ENCODE assay signal across 8 cellular contexts in the genomic region with DNA sequence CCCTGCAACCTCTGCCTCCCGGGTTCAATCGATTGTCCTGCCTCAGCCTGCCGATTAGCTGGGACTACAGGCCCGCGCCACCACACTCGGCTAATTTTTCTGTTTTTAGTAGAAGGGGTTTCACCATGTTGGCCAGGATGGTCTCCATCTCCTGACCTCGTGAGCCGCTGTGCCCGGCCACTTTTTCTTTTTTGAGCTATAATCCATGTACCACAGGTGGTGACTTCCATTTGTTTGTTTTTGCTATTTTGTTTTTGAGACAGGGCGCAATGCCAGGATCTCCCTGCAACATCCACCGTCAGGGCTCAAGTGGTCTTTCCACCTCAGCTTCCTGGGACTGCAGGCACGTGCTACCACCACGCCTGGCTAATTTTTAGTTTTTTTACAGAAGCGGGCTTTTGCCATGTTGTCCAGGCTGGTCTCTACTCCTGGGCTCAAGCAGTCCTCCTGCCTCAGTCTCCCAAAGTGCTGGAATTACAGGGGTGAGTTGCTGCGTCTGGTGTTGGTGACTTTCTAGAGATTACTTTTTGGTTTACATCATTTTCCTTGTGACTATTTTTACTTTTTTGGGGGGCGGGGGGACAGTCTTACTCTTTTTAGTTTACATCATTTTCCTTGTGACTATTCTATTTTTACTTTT. TPM values are rescaled to one million over a fixed set of nuclear protein-coding genes. Genes with fewer than 3 reads are reported as not detected.
DNase-seq lines count a peak whose midpoint lies in the region; ATAC-seq, FAIRE-seq and TF ChIP-seq lines count a peak whose summit lies in the region.

No MANE protein-coding gene starts in this region.

- intact Hi-C loops in HepG2 (cut with micrococcal nuclease; ENCODE audit: unreplicated experiment) (loop anchor here (10.0 kb wide), 1 partner anchor 119 kb away; a partner anchor contains a TSS), tibial artery (cut with DNase I; ENCODE audit: low total_unique reads) (loop anchor here (5.0 to 10.0 kb wide), 2 partner anchors 111 to 169 kb away; a partner anchor contains a TSS)

- peak overlapping the region; percentile 75 to 98 (median 93) for H3K4me3 ChIP-seq in HepG2 (replicated peaks in 1 of 3; ENCODE audit: insufficient read depth in 1 of 3, low read depth in 2 of 3, low read length in 3 of 3)
- H3K4me3 ChIP-seq in tibial artery: peak overlapping the region; percentile 70 to 88

- peaks cover 31% of the 10 kb centered on the region for H3K4me1 Mint-ChIP-seq in activated T-cell treated with anti-CD3 and anti-CD28 coated beads, Interleukin-2, amount 50 U/mL, for 4 hours (ENCODE audit: low read depth)
- peaks cover 55% of the 10 kb centered on the region for H3K4me1 Mint-ChIP-seq in activated naive CD8-positive, alpha-beta T cell treated with anti-CD3 and anti-CD28 coated beads, Interleukin-2, amount 50 U/mL, for 24 hours

- FAIRE-seq in HepG2 (lab: Jason Lieb, UNC): no peak

- H3K9me3 Mint-ChIP-seq in activated T-cell treated with anti-CD3 and anti-CD28 coated beads, Interleukin-2, amount 50 U/mL, for 4 hours: no peaks in the 10 kb centered on the region
- H3K9me3 Mint-ChIP-seq in activated naive CD8-positive, alpha-beta T cell treated with anti-CD3 and anti-CD28 coated beads, Interleukin-2, amount 50 U/mL, for 24 hours: no peaks in the 10 kb centered on the region

- no peaks in the 10 kb centered on the region for H3K9me3 ChIP-seq in HepG2 (ENCODE audit: low read length)
- H3K9me3 ChIP-seq in tibial artery: no peaks in the 10 kb centered on the region

- CTCF ChIA-PET in HepG2 (lab: Yijun Ruan, JAX; ENCODE audit: low intra/inter-chr PET ratio, low total read pairs) (no interaction called here), GM10248 (lab: Yijun Ruan, JAX) (interaction anchor here (1.4 to 1.5 kb wide), 2 partner anchors 10 to 53 kb away, joined by 3 read pairs; no protein-coding TSS in a partner anchor)

- peak overlapping the region; percentile 93 for H3K27ac ChIP-seq in HepG2 (ENCODE audit: extremely low read length, insufficient read depth, low read length)
- H3K27ac ChIP-seq in tibial artery: peak overlapping the region; percentile 87 to 88

- H4K20me1 ChIP-seq in HepG2 (ENCODE audit: insufficient read depth, low read length): peaks cover 43% of the 10 kb centered on the region

- H3K4me2 ChIP-seq in HepG2 (ENCODE audit: low read depth, low read length): peak overlapping the region; percentile 84

- TF ChIP-seq POLR2A in HepG2 (IDR thresholded peaks at IDR 0.05; ENCODE audit: insufficient read depth in 1 of 2, low read depth in 2 of 2, low read length in 2 of 2): 0 out of 4 replicates have a peak, but pooled peaks of 1 of the 2 experiments have one; percentile 16

- ATAC-seq in activated T-cell treated with anti-CD3 and anti-CD28 coated beads, Interleukin-2, amount 50 U/mL, for 4 hours: no peak
- ATAC-seq in activated naive CD8-positive, alpha-beta T cell treated with anti-CD3 and anti-CD28 coated beads, Interleukin-2, amount 50 U/mL, for 24 hours: no peak
- ATAC-seq in HepG2: no peak
- ATAC-seq in GM21825 (IDR thresholded peaks at IDR 0.05; ENCODE audit: unreplicated experiment): no peak
- ATAC-seq in GM19455 (IDR thresholded peaks at IDR 0.05; ENCODE audit: unreplicated experiment): no peak

- peaks cover 12 to 33% of the 10 kb centered on the region in 2 experiments for H3K36me3 ChIP-seq in HepG2 (replicated peaks in 1 of 2; ENCODE audit: control insufficient read depth in 1 of 2, insufficient read depth in 2 of 2, low read length in 2 of 2)
- H3K36me3 ChIP-seq in tibial artery: peaks cover 40 to 43% (median 42%) of the 10 kb centered on the region in 3 donors

- POLR2A ChIA-PET in HepG2 (lab: Yijun Ruan, JAX) (interaction anchor here (0.7 to 15.7 kb wide), 26 partner anchors 9 to 184 kb away, joined by 3 to 264 read pairs (median 5); a partner anchor contains a TSS), GM10248 (lab: Yijun Ruan, JAX) (interaction anchor here (0.6 to 3.9 kb wide), 11 partner anchors 9 to 359 kb away, joined by 3 to 30 read pairs (median 7); a partner anchor contains a TSS)

- peaks cover 43% of the 10 kb centered on the region for H3K36me3 Mint-ChIP-seq in activated T-cell treated with anti-CD3 and anti-CD28 coated beads, Interleukin-2, amount 50 U/mL, for 4 hours (ENCODE audit: insufficient read depth)
- H3K36me3 Mint-ChIP-seq in activated naive CD8-positive, alpha-beta T cell treated with anti-CD3 and anti-CD28 coated beads, Interleukin-2, amount 50 U/mL, for 24 hours (ENCODE audit: low read depth): peaks cover 63% of the 10 kb centered on the region

- H3K4me3 Mint-ChIP-seq in activated T-cell treated with anti-CD3 and anti-CD28 coated beads, Interleukin-2, amount 50 U/mL, for 4 hours: peak overlapping the region; percentile 99
- H3K4me3 Mint-ChIP-seq in activated naive CD8-positive, alpha-beta T cell treated with anti-CD3 and anti-CD28 coated beads, Interleukin-2, amount 50 U/mL, for 24 hours: peak overlapping the region; percentile 95

- BruUV-seq in HepG2 (replicated peaks; lab: Mats Ljungman, UMichigan): no TSS peak

- in situ Hi-C loops in HepG2 (cut with HindIII; ENCODE audit: extremely low pct_ligation_motif_present, low pct_unique_long_range_greater_than_20kb): no loop called here

- peak overlapping the region; percentile 98 for H3K9ac ChIP-seq in HepG2 (ENCODE audit: insufficient read depth, low read depth, low read length)

- H3K4me1 ChIP-seq in HepG2 (ENCODE audit: insufficient read depth, low read length) (peaks cover 51% of the 10 kb centered on the region), tibial artery (peaks cover 0 to 51% (median 47%) of the 10 kb centered on the region in 4 donors)

- H3K27me3 ChIP-seq in HepG2 (ENCODE audit: control insufficient read depth in 1 of 2, insufficient read depth in 2 of 2, low read length in 2 of 2): peaks cover 0 to 2% of the 10 kb centered on the region in 2 experiments; a peak in 1 of 5 replicates
- no peaks in the 10 kb centered on the region for H3K27me3 ChIP-seq in tibial artery

- 2% methylated on average over 16 of the region's 16 CpGs for WGBS in HepG2 (ENCODE audit: low lambda C conversion rate)

- no peak for TF ChIP-seq EP300 in HepG2 (IDR thresholded peaks at IDR 0.05; ENCODE audit: low read depth in 2 of 2, low read length in 2 of 2)
- TF ChIP-seq EP300 in HepG2 (CRISPR knock-in tag; IDR thresholded peaks at IDR 0.05; ENCODE audit: borderline replicate concordance): no peak

- DNase-seq in activated T-cell treated with anti-CD3 and anti-CD28 coated beads, Interleukin-2, amount 50 U/mL, for 4 hours: no peak
- DNase-seq in activated T-cell treated with anti-CD3 and anti-CD28 coated beads, Interleukin-2, amount 50 U/mL, for 1 hour: no peak
- DNase-seq in activated naive CD8-positive, alpha-beta T cell treated with anti-CD3 and anti-CD28 coated beads, Interleukin-2, amount 50 U/mL, for 24 hours: no peak
- DNase-seq in HepG2 (ENCODE audit: low spot score) (no peak), tibial artery (no peak), GM10248 (ENCODE audit: extremely low spot score) (no peak)

- no peak for TF ChIP-seq RAD21 in HepG2 (CRISPR knock-in tag; IDR thresholded peaks at IDR 0.05)

- H3K27ac Mint-ChIP-seq in activated naive CD8-positive, alpha-beta T cell treated with anti-CD3 and anti-CD28 coated beads, Interleukin-2, amount 50 U/mL, for 24 hours: peak overlapping the region; percentile 99

- no peaks in the 10 kb centered on the region for H3K27me3 Mint-ChIP-seq in activated T-cell treated with anti-CD3 and anti-CD28 coated beads, Interleukin-2, amount 50 U/mL, for 4 hours (ENCODE audit: low read depth)
- no peaks in the 10 kb centered on the region for H3K27me3 Mint-ChIP-seq in activated naive CD8-positive, alpha-beta T cell treated with anti-CD3 and anti-CD28 coated beads, Interleukin-2, amount 50 U/mL, for 24 hours

- peaks cover 48% of the 10 kb centered on the region for H3K79me2 ChIP-seq in HepG2 (ENCODE audit: insufficient read depth, low read length)

- H2AFZ ChIP-seq in HepG2 (ENCODE audit: low read length): no peak overlapping the region

- TF ChIP-seq CTCF in HepG2 (CRISPR knock-in tag; IDR thresholded peaks at IDR 0.05): no peak
- TF ChIP-seq CTCF in tibial artery (IDR thresholded peaks at IDR 0.05): no peak
- no peak for TF ChIP-seq CTCF in GM10248 (IDR thresholded peaks at IDR 0.05; ENCODE audit: control extremely low read depth, extremely low read depth, low read depth, missing control alignments)

RNA-seq across cellular contexts. Expression of a gene that starts 8.6 kb away (rescaled TPM):
- total RNA-seq in activated T-cell treated with anti-CD3 and anti-CD28 coated beads, Interleukin-2, amount 50 U/mL, for 4 hours: 10 to 100 TPM; 76.1 to 97.7 (median 93.0) TPM
- 186 and 189 TPM in 2 replicates for total RNA-seq in HepG2 (2016; rRNA removed; fragmentation: Illumina TruSeq; extraction: Trizol)
- total RNA-seq in HepG2 (2016; cell fraction: cytosol; rRNA removed; fragmentation: Illumina TruSeq; extraction: Trizol; ENCODE audit: low read depth): 8.9 and 12.5 TPM in 2 replicates
- total RNA-seq in HepG2 (2016; cell fraction: insoluble cytoplasmic fraction; rRNA removed; fragmentation: Illumina TruSeq; extraction: Trizol): 148 and 193 TPM in 2 replicates
- total RNA-seq in HepG2 (2016; cell fraction: membrane; rRNA removed; fragmentation: Illumina TruSeq; extraction: Trizol): 24.6 and 28.1 TPM in 2 replicates
- total RNA-seq in HepG2 (2016; cell fraction: nucleus; rRNA removed; fragmentation: Illumina TruSeq; extraction: Trizol): 88.3 and 95.9 TPM in 2 replicates
- 26.0 and 57.2 TPM in 2 replicates for polyA plus RNA-seq in HepG2 (2011; rRNA removed)
- 26.6 and 33.8 TPM in 2 replicates for polyA plus RNA-seq in HepG2 (2011; cell fraction: cytosol; rRNA removed)
- 55.8 and 89.9 TPM in 2 replicates for polyA plus RNA-seq in HepG2 (2011; cell fraction: nucleus; rRNA removed)
- polyA plus RNA-seq in HepG2 (2012): 39.8 and 132 TPM in 2 replicates
- 5.4 and 5.8 TPM in 2 replicates for polyA plus RNA-seq in HepG2 (2016; cell fraction: cytosol; fragmentation: Illumina TruSeq; extraction: Trizol; ENCODE audit: low read depth)
- polyA plus RNA-seq in HepG2 (2016; cell fraction: insoluble cytoplasmic fraction; fragmentation: Illumina TruSeq; extraction: Trizol; ENCODE audit: low read depth): 148 and 182 TPM in 2 replicates
- 11.1 and 13.6 TPM in 2 replicates for polyA plus RNA-seq in HepG2 (2016; cell fraction: membrane; fragmentation: Illumina TruSeq; extraction: Trizol; ENCODE audit: low read depth)
- 115 and 118 TPM in 2 replicates for polyA plus RNA-seq in HepG2 (2016; cell fraction: nucleus; fragmentation: Illumina TruSeq; extraction: Trizol; ENCODE audit: insufficient read depth, low read depth)
- 84.4 and 185 TPM in 2 replicates for polyA minus RNA-seq in HepG2 (2011; rRNA and poly(A)+ RNA removed; ENCODE audit: low replicate concordance)
- polyA minus RNA-seq in HepG2 (2011; cell fraction: cytosol; rRNA and poly(A)+ RNA removed): 48.1 and 67.3 TPM in 2 replicates
- 22.7 and 36.4 TPM in 2 replicates for polyA minus RNA-seq in HepG2 (2011; cell fraction: nucleus; rRNA and poly(A)+ RNA removed)

RNA-seq across cellular contexts. Expression of a gene that starts 20.8 kb away (rescaled TPM):
- total RNA-seq in activated T-cell treated with anti-CD3 and anti-CD28 coated beads, Interleukin-2, amount 50 U/mL, for 4 hours: 10 to 100 TPM; 33.3 to 38.1 (median 34.2) TPM
- 83.5 and 85.0 TPM in 2 replicates for total RNA-seq in HepG2 (2016; rRNA removed; fragmentation: Illumina TruSeq; extraction: Trizol)
- 4.6 and 5.3 TPM in 2 replicates for total RNA-seq in HepG2 (2016; cell fraction: cytosol; rRNA removed; fragmentation: Illumina TruSeq; extraction: Trizol; ENCODE audit: low read depth)
- 66.4 and 92.2 TPM in 2 replicates for total RNA-seq in HepG2 (2016; cell fraction: insoluble cytoplasmic fraction; rRNA removed; fragmentation: Illumina TruSeq; extraction: Trizol)
- 7.7 and 11.3 TPM in 2 replicates for total RNA-seq in HepG2 (2016; cell fraction: membrane; rRNA removed; fragmentation: Illumina TruSeq; extraction: Trizol)
- 35.4 and 46.0 TPM in 2 replicates for total RNA-seq in HepG2 (2016; cell fraction: nucleus; rRNA removed; fragmentation: Illumina TruSeq; extraction: Trizol)
- polyA plus RNA-seq in HepG2 (2011; rRNA removed): 44.5 and 80.9 TPM in 2 replicates
- 35.0 and 45.6 TPM in 2 replicates for polyA plus RNA-seq in HepG2 (2011; cell fraction: cytosol; rRNA removed)
- polyA plus RNA-seq in HepG2 (2011; cell fraction: nucleus; rRNA removed): 53.4 and 85.2 TPM in 2 replicates
- polyA plus RNA-seq in HepG2 (2012): 38.1 and 121 TPM in 2 replicates
- polyA plus RNA-seq in HepG2 (2016; cell fraction: cytosol; fragmentation: Illumina TruSeq; extraction: Trizol; ENCODE audit: low read depth): 3.7 and 5.6 TPM in 2 replicates
- polyA plus RNA-seq in HepG2 (2016; cell fraction: insoluble cytoplasmic fraction; fragmentation: Illumina TruSeq; extraction: Trizol; ENCODE audit: low read depth): 80.2 and 101 TPM in 2 replicates
- polyA plus RNA-seq in HepG2 (2016; cell fraction: membrane; fragmentation: Illumina TruSeq; extraction: Trizol; ENCODE audit: low read depth): 5.1 and 7.0 TPM in 2 replicates
- 67.0 and 75.7 TPM in 2 replicates for polyA plus RNA-seq in HepG2 (2016; cell fraction: nucleus; fragmentation: Illumina TruSeq; extraction: Trizol; ENCODE audit: insufficient read depth, low read depth)
- 44.1 and 271 TPM in 2 replicates for polyA minus RNA-seq in HepG2 (2011; rRNA and poly(A)+ RNA removed; ENCODE audit: low replicate concordance)
- 27.3 and 48.7 TPM in 2 replicates for polyA minus RNA-seq in HepG2 (2011; cell fraction: cytosol; rRNA and poly(A)+ RNA removed)
- 14.2 and 25.9 TPM in 2 replicates for polyA minus RNA-seq in HepG2 (2011; cell fraction: nucleus; rRNA and poly(A)+ RNA removed)

RNA-seq across cellular contexts. Expression of a gene that starts 21.1 kb away (rescaled TPM):
- total RNA-seq in activated T-cell treated with anti-CD3 and anti-CD28 coated beads, Interleukin-2, amount 50 U/mL, for 4 hours: 1 to 10 TPM; 1.6 to 1.8 (median 1.7) TPM
- total RNA-seq in HepG2 (2016; rRNA removed; fragmentation: Illumina TruSeq; extraction: Trizol): 0.55 and 0.94 TPM in 2 replicates
- total RNA-seq in HepG2 (2016; cell fraction: cytosol; rRNA removed; fragmentation: Illumina TruSeq; extraction: Trizol; ENCODE audit: low read depth): 0.18 and 0.30 TPM in 2 replicates
- 0.87 and 0.97 TPM in 2 replicates for total RNA-seq in HepG2 (2016; cell fraction: insoluble cytoplasmic fraction; rRNA removed; fragmentation: Illumina TruSeq; extraction: Trizol)
- total RNA-seq in HepG2 (2016; cell fraction: membrane; rRNA removed; fragmentation: Illumina TruSeq; extraction: Trizol): 0.55 and 0.56 TPM in 2 replicates
- 0.38 and 0.47 TPM in 2 replicates for total RNA-seq in HepG2 (2016; cell fraction: nucleus; rRNA removed; fragmentation: Illumina TruSeq; extraction: Trizol)
- 0.78 and 1.0 TPM in 2 replicates for polyA plus RNA-seq in HepG2 (2011; rRNA removed)
- polyA plus RNA-seq in HepG2 (2011; cell fraction: cytosol; rRNA removed): 0.67 and 0.72 TPM in 2 replicates
- polyA plus RNA-seq in HepG2 (2011; cell fraction: nucleus; rRNA removed): 0.45 and 0.73 TPM in 2 replicates
- 0.87 and 1.1 TPM in 2 replicates for polyA plus RNA-seq in HepG2 (2012)
- polyA plus RNA-seq in HepG2 (2016; cell fraction: cytosol; fragmentation: Illumina TruSeq; extraction: Trizol; ENCODE audit: low read depth): 0.08 and 0.12 TPM in 2 replicates
- polyA plus RNA-seq in HepG2 (2016; cell fraction: insoluble cytoplasmic fraction; fragmentation: Illumina TruSeq; extraction: Trizol; ENCODE audit: low read depth): 0.98 and 1.0 TPM in 2 replicates
- 0.34 and 0.37 TPM in 2 replicates for polyA plus RNA-seq in HepG2 (2016; cell fraction: membrane; fragmentation: Illumina TruSeq; extraction: Trizol; ENCODE audit: low read depth)
- polyA plus RNA-seq in HepG2 (2016; cell fraction: nucleus; fragmentation: Illumina TruSeq; extraction: Trizol; ENCODE audit: insufficient read depth, low read depth): 0.93 and 1.0 TPM in 2 replicates
- 0.46 and 2.2 TPM in 2 replicates for polyA minus RNA-seq in HepG2 (2011; rRNA and poly(A)+ RNA removed; ENCODE audit: low replicate concordance)
- polyA minus RNA-seq in HepG2 (2011; cell fraction: cytosol; rRNA and poly(A)+ RNA removed): 0.44 and 0.59 TPM in 2 replicates
- 0.25 and 0.39 TPM in 2 replicates for polyA minus RNA-seq in HepG2 (2011; cell fraction: nucleus; rRNA and poly(A)+ RNA removed)

RNA-seq across cellular contexts. Expression of a gene that starts 26.5 kb away (rescaled TPM):
- total RNA-seq in activated T-cell treated with anti-CD3 and anti-CD28 coated beads, Interleukin-2, amount 50 U/mL, for 4 hours: 10 to 100 TPM; 25.6 to 26.7 (median 26.0) TPM
- 139 and 297 TPM in 2 replicates for total RNA-seq in HepG2 (2016; rRNA removed; fragmentation: Illumina TruSeq; extraction: Trizol)
- 49.1 and 49.3 TPM in 2 replicates for total RNA-seq in HepG2 (2016; cell fraction: cytosol; rRNA removed; fragmentation: Illumina TruSeq; extraction: Trizol; ENCODE audit: low read depth)
- total RNA-seq in HepG2 (2016; cell fraction: insoluble cytoplasmic fraction; rRNA removed; fragmentation: Illumina TruSeq; extraction: Trizol): 132 and 314 TPM in 2 replicates
- total RNA-seq in HepG2 (2016; cell fraction: membrane; rRNA removed; fragmentation: Illumina TruSeq; extraction: Trizol): 93.8 and 98.2 TPM in 2 replicates
- total RNA-seq in HepG2 (2016; cell fraction: nucleus; rRNA removed; fragmentation: Illumina TruSeq; extraction: Trizol): 237 and 274 TPM in 2 replicates
- 202 and 215 TPM in 2 replicates for polyA plus RNA-seq in HepG2 (2011; rRNA removed)
- polyA plus RNA-seq in HepG2 (2011; cell fraction: cytosol; rRNA removed): 195 and 257 TPM in 2 replicates
- 110 and 111 TPM in 2 replicates for polyA plus RNA-seq in HepG2 (2011; cell fraction: nucleus; rRNA removed)
- 88.7 and 96.9 TPM in 2 replicates for polyA plus RNA-seq in HepG2 (2012)
- polyA plus RNA-seq in HepG2 (2016; cell fraction: cytosol; fragmentation: Illumina TruSeq; extraction: Trizol; ENCODE audit: low read depth): 46.5 and 46.6 TPM in 2 replicates
- polyA plus RNA-seq in HepG2 (2016; cell fraction: insoluble cytoplasmic fraction; fragmentation: Illumina TruSeq; extraction: Trizol; ENCODE audit: low read depth): 114 and 120 TPM in 2 replicates
- 67.2 and 70.7 TPM in 2 replicates for polyA plus RNA-seq in HepG2 (2016; cell fraction: membrane; fragmentation: Illumina TruSeq; extraction: Trizol; ENCODE audit: low read depth)
- 367 and 386 TPM in 2 replicates for polyA plus RNA-seq in HepG2 (2016; cell fraction: nucleus; fragmentation: Illumina TruSeq; extraction: Trizol; ENCODE audit: insufficient read depth, low read depth)
- 35.2 and 243 TPM in 2 replicates for polyA minus RNA-seq in HepG2 (2011; rRNA and poly(A)+ RNA removed; ENCODE audit: low replicate concordance)
- polyA minus RNA-seq in HepG2 (2011; cell fraction: cytosol; rRNA and poly(A)+ RNA removed): 76.7 and 85.5 TPM in 2 replicates
- 40.9 and 43.8 TPM in 2 replicates for polyA minus RNA-seq in HepG2 (2011; cell fraction: nucleus; rRNA and poly(A)+ RNA removed)

RNA-seq across cellular contexts. Expression of a gene that starts 29.4 kb away (rescaled TPM):
- total RNA-seq in activated T-cell treated with anti-CD3 and anti-CD28 coated beads, Interleukin-2, amount 50 U/mL, for 4 hours: 100 to 1,000 TPM; 163 to 192 (median 184) TPM
- 90.5 and 93.7 TPM in 2 replicates for total RNA-seq in HepG2 (2016; rRNA removed; fragmentation: Illumina TruSeq; extraction: Trizol)
- total RNA-seq in HepG2 (2016; cell fraction: cytosol; rRNA removed; fragmentation: Illumina TruSeq; extraction: Trizol; ENCODE audit: low read depth): 84.8 and 113 TPM in 2 replicates
- total RNA-seq in HepG2 (2016; cell fraction: insoluble cytoplasmic fraction; rRNA removed; fragmentation: Illumina TruSeq; extraction: Trizol): 85.1 and 91.1 TPM in 2 replicates
- total RNA-seq in HepG2 (2016; cell fraction: membrane; rRNA removed; fragmentation: Illumina TruSeq; extraction: Trizol): 109 and 138 TPM in 2 replicates
- total RNA-seq in HepG2 (2016; cell fraction: nucleus; rRNA removed; fragmentation: Illumina TruSeq; extraction: Trizol): 34.2 and 38.1 TPM in 2 replicates
- 64.7 and 69.4 TPM in 2 replicates for polyA plus RNA-seq in HepG2 (2011; rRNA removed)
- polyA plus RNA-seq in HepG2 (2011; cell fraction: cytosol; rRNA removed): 89.7 and 101 TPM in 2 replicates
- polyA plus RNA-seq in HepG2 (2011; cell fraction: nucleus; rRNA removed): 34.2 and 36.0 TPM in 2 replicates
- polyA plus RNA-seq in HepG2 (2012): 71.2 and 86.4 TPM in 2 replicates
- 98.5 and 146 TPM in 2 replicates for polyA plus RNA-seq in HepG2 (2016; cell fraction: cytosol; fragmentation: Illumina TruSeq; extraction: Trizol; ENCODE audit: low read depth)
- 103 and 104 TPM in 2 replicates for polyA plus RNA-seq in HepG2 (2016; cell fraction: insoluble cytoplasmic fraction; fragmentation: Illumina TruSeq; extraction: Trizol; ENCODE audit: low read depth)
- 107 and 140 TPM in 2 replicates for polyA plus RNA-seq in HepG2 (2016; cell fraction: membrane; fragmentation: Illumina TruSeq; extraction: Trizol; ENCODE audit: low read depth)
- polyA plus RNA-seq in HepG2 (2016; cell fraction: nucleus; fragmentation: Illumina TruSeq; extraction: Trizol; ENCODE audit: insufficient read depth, low read depth): 61.6 and 67.5 TPM in 2 replicates
- polyA minus RNA-seq in HepG2 (2011; rRNA and poly(A)+ RNA removed; ENCODE audit: low replicate concordance): 56.3 and 77.2 TPM in 2 replicates
- 44.2 and 47.4 TPM in 2 replicates for polyA minus RNA-seq in HepG2 (2011; cell fraction: cytosol; rRNA and poly(A)+ RNA removed)
- polyA minus RNA-seq in HepG2 (2011; cell fraction: nucleus; rRNA and poly(A)+ RNA removed): 7.2 and 10.2 TPM in 2 replicates
